1 cellular context compared by ENCODE assay signal in the genomic region with DNA sequence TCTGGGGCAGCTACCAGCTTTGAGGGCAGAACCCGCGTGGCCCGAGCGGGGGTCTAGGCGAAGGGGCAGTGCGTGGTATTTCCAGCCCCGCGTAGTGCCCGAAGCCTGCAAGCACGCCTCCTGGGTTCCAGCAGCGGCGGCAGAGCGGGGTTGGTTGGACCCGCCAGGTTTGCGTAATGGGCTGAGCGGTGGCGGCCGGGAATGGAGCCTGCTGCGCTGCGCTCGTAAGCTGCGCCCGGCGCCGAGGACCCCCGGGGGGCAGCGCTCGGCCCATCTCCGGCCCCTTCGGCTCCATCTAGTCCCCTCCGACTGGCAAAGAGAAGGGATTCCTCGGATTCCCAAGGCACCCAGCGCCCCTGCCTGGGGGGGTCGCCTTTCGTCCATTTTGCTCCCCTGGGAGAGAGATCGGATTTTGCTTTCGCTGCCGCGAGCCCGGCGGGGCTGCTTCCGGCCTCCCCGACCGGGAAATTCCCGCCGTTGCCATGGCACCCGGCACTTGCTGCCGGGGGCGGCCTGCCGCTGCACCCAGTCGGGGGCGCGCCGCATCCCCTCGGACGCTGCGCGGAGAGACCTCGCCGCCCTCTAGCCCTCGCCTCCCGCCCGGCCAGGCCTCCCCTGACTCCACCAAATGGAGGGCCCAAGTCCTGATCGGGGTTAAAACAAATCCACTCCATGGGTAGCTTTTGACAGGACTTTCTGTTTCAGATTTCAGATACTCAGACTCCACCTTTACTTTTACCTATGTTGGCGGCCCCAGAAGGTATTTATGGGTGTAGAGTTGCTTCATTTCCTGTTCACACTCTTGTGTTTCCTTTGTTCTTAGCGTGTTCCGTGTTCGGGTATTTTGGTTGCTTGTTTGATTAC.
TF ChIP-seq lines count a peak whose summit lies in the region.

No MANE protein-coding gene starts in this region.

TF ChIP-seq in HEK293, 187 proteins besides CTCF, POLR2A, EP300 and RAD21 (continued from another document):
- TF ChIP-seq, protein P1, sequence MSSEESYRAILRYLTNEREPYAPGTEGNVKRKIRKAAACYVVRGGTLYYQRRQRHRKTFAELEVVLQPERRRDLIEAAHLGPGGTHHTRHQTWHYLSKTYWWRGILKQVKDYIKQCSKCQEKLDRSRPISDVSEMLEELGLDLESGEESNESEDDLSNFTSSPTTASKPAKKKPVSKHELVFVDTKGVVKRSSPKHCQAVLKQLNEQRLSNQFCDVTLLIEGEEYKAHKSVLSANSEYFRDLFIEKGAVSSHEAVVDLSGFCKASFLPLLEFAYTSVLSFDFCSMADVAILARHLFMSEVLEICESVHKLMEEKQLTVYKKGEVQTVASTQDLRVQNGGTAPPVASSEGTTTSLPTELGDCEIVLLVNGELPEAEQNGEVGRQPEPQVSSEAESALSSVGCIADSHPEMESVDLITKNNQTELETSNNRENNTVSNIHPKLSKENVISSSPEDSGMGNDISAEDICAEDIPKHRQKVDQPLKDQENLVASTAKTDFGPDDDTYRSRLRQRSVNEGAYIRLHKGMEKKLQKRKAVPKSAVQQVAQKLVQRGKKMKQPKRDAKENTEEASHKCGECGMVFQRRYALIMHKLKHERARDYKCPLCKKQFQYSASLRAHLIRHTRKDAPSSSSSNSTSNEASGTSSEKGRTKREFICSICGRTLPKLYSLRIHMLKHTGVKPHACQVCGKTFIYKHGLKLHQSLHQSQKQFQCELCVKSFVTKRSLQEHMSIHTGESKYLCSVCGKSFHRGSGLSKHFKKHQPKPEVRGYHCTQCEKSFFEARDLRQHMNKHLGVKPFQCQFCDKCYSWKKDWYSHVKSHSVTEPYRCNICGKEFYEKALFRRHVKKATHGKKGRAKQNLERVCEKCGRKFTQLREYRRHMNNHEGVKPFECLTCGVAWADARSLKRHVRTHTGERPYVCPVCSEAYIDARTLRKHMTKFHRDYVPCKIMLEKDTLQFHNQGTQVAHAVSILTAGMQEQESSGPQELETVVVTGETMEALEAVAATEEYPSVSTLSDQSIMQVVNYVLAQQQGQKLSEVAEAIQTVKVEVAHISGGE (tag by site-specific recombination; conservative IDR thresholded peaks at IDR 0.05; ENCODE audit: low read depth), result 0 out of 2 replicates have a peak, but pooled peaks have one; percentile 20
